In the genomic region with DNA sequence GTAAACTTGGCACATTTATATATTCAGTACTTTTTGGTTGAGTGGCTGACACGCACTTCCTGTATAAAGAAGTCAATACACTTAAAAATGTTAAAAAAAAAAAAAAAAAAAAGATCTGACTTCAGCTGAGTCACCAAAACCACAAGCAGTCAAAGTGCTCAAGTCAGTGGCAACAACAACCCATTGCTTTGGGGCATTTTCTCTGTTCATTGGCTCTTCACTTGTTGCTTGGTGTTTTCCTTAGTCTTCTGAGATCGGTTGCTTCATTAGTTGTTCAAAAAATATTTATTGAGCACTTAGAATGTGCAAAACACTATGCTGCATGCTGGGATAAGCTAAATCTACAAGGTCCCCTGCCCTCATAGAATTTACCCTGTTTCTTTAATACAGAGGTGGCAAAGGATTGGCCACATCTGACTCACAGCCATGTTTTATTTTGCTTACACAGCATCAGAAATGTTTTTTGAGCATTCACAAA, we compare ENCODE assay signal across 1 cellular context.
TF ChIP-seq lines count a peak whose summit lies in the region.

No MANE protein-coding gene starts in this region.

TF ChIP-seq in K562, 482 proteins besides CTCF, POLR2A, EP300 and RAD21 (continued from another document and continues in another):
- TF ChIP-seq IRF9 (tag; IDR thresholded peaks at IDR 0.05) (no peak), ZNF324 (CRISPR knock-in tag; IDR thresholded peaks at IDR 0.05) (no peak), KLF13 (tag; IDR thresholded peaks at IDR 0.05; ENCODE audit: borderline replicate concordance, low read depth) (no peak), TFAM (CRISPR knock-in tag; conservative IDR thresholded peaks at IDR 0.05) (no peak), FOXO4 (CRISPR knock-in tag; IDR thresholded peaks at IDR 0.05) (no peak), ZNF785 (CRISPR knock-in tag; IDR thresholded peaks at IDR 0.05) (no peak), POLR2AphosphoS2 (IDR thresholded peaks at IDR 0.05; ENCODE audit: low read length) (no peak), RBM22 (IDR thresholded peaks at IDR 0.05; ENCODE audit: low read depth, low read length, poor library complexity, severe bottlenecking) (no peak), FOSL1 (tag; conservative IDR thresholded peaks at IDR 0.05) (peak; percentile 96), HSF4 (CRISPR knock-in tag; IDR thresholded peaks at IDR 0.05; ENCODE audit: borderline replicate concordance) (no peak), MTF1 (CRISPR knock-in tag; IDR thresholded peaks at IDR 0.05; ENCODE audit: borderline replicate concordance) (no peak), RBM14 (IDR thresholded peaks at IDR 0.05; ENCODE audit: borderline replicate concordance, insufficient read depth, low read depth, low read length) (no peak), SMAD1 (IDR thresholded peaks at IDR 0.05; ENCODE audit: low read depth, low read length, partially characterized antibody) (no peak), STAT5B (CRISPR knock-in tag; IDR thresholded peaks at IDR 0.05) (no peak), FOXA3 (CRISPR knock-in tag; conservative IDR thresholded peaks at IDR 0.05 in 1 of 2, IDR thresholded peaks at IDR 0.05 in 1 of 2) (no peak), E2F3 (CRISPR knock-in tag; IDR thresholded peaks at IDR 0.05) (no peak), SMAD4 (CRISPR knock-in tag; conservative IDR thresholded peaks at IDR 0.05) (no peak), HDAC3 (IDR thresholded peaks at IDR 0.05; ENCODE audit: borderline replicate concordance, partially characterized antibody) (no peak), CTCFL (IDR thresholded peaks at IDR 0.05; ENCODE audit: borderline replicate concordance, insufficient read depth, low read depth, low read length, poor library complexity, severe bottlenecking) (no peak), ZNF431 (CRISPR knock-in tag; IDR thresholded peaks at IDR 0.05) (no peak), NFIX (CRISPR knock-in tag; IDR thresholded peaks at IDR 0.05; ENCODE audit: low read depth) (no peak), ZNF695 (CRISPR knock-in tag; IDR thresholded peaks at IDR 0.05) (no peak), ARID3A (IDR thresholded peaks at IDR 0.05; ENCODE audit: borderline replicate concordance, low read depth, low read length) (no peak), FOXJ3 (CRISPR knock-in tag; IDR thresholded peaks at IDR 0.05) (no peak), ZNF134 (CRISPR knock-in tag; conservative IDR thresholded peaks at IDR 0.05) (no peak), ELF1 (tag; IDR thresholded peaks at IDR 0.05) (peak; percentile 73), RBM15 (IDR thresholded peaks at IDR 0.05; ENCODE audit: insufficient read depth, low read length) (no peak), TARDBP (IDR thresholded peaks at IDR 0.05) (no peak), TGIF2 (CRISPR knock-in tag; IDR thresholded peaks at IDR 0.05) (no peak), ZNF146 (CRISPR knock-in tag; IDR thresholded peaks at IDR 0.05; ENCODE audit: unreplicated experiment) (no peak), HDGF (IDR thresholded peaks at IDR 0.05) (no peak), ZNF586 (CRISPR knock-in tag; conservative IDR thresholded peaks at IDR 0.05) (no peak), RHOXF2B (CRISPR knock-in tag; conservative IDR thresholded peaks at IDR 0.05) (no peak), ZNF274 (IDR thresholded peaks at IDR 0.05; ENCODE audit: borderline replicate concordance, low read depth, low read length) (no peak)
- TF ChIP-seq, protein P1, sequence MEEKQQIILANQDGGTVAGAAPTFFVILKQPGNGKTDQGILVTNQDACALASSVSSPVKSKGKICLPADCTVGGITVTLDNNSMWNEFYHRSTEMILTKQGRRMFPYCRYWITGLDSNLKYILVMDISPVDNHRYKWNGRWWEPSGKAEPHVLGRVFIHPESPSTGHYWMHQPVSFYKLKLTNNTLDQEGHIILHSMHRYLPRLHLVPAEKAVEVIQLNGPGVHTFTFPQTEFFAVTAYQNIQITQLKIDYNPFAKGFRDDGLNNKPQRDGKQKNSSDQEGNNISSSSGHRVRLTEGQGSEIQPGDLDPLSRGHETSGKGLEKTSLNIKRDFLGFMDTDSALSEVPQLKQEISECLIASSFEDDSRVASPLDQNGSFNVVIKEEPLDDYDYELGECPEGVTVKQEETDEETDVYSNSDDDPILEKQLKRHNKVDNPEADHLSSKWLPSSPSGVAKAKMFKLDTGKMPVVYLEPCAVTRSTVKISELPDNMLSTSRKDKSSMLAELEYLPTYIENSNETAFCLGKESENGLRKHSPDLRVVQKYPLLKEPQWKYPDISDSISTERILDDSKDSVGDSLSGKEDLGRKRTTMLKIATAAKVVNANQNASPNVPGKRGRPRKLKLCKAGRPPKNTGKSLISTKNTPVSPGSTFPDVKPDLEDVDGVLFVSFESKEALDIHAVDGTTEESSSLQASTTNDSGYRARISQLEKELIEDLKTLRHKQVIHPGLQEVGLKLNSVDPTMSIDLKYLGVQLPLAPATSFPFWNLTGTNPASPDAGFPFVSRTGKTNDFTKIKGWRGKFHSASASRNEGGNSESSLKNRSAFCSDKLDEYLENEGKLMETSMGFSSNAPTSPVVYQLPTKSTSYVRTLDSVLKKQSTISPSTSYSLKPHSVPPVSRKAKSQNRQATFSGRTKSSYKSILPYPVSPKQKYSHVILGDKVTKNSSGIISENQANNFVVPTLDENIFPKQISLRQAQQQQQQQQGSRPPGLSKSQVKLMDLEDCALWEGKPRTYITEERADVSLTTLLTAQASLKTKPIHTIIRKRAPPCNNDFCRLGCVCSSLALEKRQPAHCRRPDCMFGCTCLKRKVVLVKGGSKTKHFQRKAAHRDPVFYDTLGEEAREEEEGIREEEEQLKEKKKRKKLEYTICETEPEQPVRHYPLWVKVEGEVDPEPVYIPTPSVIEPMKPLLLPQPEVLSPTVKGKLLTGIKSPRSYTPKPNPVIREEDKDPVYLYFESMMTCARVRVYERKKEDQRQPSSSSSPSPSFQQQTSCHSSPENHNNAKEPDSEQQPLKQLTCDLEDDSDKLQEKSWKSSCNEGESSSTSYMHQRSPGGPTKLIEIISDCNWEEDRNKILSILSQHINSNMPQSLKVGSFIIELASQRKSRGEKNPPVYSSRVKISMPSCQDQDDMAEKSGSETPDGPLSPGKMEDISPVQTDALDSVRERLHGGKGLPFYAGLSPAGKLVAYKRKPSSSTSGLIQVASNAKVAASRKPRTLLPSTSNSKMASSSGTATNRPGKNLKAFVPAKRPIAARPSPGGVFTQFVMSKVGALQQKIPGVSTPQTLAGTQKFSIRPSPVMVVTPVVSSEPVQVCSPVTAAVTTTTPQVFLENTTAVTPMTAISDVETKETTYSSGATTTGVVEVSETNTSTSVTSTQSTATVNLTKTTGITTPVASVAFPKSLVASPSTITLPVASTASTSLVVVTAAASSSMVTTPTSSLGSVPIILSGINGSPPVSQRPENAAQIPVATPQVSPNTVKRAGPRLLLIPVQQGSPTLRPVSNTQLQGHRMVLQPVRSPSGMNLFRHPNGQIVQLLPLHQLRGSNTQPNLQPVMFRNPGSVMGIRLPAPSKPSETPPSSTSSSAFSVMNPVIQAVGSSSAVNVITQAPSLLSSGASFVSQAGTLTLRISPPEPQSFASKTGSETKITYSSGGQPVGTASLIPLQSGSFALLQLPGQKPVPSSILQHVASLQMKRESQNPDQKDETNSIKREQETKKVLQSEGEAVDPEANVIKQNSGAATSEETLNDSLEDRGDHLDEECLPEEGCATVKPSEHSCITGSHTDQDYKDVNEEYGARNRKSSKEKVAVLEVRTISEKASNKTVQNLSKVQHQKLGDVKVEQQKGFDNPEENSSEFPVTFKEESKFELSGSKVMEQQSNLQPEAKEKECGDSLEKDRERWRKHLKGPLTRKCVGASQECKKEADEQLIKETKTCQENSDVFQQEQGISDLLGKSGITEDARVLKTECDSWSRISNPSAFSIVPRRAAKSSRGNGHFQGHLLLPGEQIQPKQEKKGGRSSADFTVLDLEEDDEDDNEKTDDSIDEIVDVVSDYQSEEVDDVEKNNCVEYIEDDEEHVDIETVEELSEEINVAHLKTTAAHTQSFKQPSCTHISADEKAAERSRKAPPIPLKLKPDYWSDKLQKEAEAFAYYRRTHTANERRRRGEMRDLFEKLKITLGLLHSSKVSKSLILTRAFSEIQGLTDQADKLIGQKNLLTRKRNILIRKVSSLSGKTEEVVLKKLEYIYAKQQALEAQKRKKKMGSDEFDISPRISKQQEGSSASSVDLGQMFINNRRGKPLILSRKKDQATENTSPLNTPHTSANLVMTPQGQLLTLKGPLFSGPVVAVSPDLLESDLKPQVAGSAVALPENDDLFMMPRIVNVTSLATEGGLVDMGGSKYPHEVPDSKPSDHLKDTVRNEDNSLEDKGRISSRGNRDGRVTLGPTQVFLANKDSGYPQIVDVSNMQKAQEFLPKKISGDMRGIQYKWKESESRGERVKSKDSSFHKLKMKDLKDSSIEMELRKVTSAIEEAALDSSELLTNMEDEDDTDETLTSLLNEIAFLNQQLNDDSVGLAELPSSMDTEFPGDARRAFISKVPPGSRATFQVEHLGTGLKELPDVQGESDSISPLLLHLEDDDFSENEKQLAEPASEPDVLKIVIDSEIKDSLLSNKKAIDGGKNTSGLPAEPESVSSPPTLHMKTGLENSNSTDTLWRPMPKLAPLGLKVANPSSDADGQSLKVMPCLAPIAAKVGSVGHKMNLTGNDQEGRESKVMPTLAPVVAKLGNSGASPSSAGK (IDR thresholded peaks at IDR 0.05): no peak
- TF ChIP-seq, protein P2, sequence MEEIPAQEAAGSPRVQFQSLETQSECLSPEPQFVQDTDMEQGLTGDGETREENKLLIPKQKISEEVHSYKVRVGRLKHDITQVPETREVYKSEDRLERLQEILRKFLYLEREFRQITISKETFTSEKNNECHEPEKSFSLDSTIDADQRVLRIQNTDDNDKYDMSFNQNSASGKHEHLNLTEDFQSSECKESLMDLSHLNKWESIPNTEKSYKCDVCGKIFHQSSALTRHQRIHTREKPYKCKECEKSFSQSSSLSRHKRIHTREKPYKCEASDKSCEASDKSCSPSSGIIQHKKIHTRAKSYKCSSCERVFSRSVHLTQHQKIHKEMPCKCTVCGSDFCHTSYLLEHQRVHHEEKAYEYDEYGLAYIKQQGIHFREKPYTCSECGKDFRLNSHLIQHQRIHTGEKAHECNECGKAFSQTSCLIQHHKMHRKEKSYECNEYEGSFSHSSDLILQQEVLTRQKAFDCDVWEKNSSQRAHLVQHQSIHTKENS (CRISPR knock-in tag; IDR thresholded peaks at IDR 0.05): no peak
- TF ChIP-seq, protein P3, sequence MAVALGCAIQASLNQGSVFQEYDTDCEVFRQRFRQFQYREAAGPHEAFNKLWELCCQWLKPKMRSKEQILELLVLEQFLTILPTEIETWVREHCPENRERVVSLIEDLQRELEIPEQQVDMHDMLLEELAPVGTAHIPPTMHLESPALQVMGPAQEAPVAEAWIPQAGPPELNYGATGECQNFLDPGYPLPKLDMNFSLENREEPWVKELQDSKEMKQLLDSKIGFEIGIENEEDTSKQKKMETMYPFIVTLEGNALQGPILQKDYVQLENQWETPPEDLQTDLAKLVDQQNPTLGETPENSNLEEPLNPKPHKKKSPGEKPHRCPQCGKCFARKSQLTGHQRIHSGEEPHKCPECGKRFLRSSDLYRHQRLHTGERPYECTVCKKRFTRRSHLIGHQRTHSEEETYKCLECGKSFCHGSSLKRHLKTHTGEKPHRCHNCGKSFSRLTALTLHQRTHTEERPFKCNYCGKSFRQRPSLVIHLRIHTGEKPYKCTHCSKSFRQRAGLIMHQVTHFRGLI (CRISPR knock-in tag; IDR thresholded peaks at IDR 0.05): no peak
- TF ChIP-seq, protein P4, sequence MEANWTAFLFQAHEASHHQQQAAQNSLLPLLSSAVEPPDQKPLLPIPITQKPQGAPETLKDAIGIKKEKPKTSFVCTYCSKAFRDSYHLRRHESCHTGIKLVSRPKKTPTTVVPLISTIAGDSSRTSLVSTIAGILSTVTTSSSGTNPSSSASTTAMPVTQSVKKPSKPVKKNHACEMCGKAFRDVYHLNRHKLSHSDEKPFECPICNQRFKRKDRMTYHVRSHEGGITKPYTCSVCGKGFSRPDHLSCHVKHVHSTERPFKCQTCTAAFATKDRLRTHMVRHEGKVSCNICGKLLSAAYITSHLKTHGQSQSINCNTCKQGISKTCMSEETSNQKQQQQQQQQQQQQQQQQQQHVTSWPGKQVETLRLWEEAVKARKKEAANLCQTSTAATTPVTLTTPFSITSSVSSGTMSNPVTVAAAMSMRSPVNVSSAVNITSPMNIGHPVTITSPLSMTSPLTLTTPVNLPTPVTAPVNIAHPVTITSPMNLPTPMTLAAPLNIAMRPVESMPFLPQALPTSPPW (CRISPR knock-in tag; IDR thresholded peaks at IDR 0.05): peak; percentile 43; the same call in 1 of the 2 replicates
